23 cellular contexts compared by ENCODE assay signal in genomic region chr21:39209334-39209688, GRCh38. TPM values are rescaled to one million over a fixed set of nuclear protein-coding genes. Genes with fewer than 3 reads are reported as not detected.
DNase-seq lines count a peak whose midpoint lies in the region; ATAC-seq and TF ChIP-seq lines count a peak whose summit lies in the region.
"Had no signal": no experiment of that assay in that cellular context is flagged by ENCODE, and none has a peak within 500 bp of the region (broad histone marks: within the 10 kb centered on the region; RNA-seq: fewer than 3 reads in every experiment).

No MANE protein-coding gene starts in this region.

- no peak for TF ChIP-seq CTCF in cardiac muscle cell (IDR thresholded peaks at IDR 0.05; ENCODE audit: low read depth, low read length)
- TF ChIP-seq CTCF in hepatocyte (IDR thresholded peaks at IDR 0.05; ENCODE audit: poor library complexity): no peak

- 67% methylated on average over 2 of the region's 2 CpGs for WGBS in hepatocyte (ENCODE audit: low lambda C conversion rate, missing lambda C conversion rate)

- peaks cover 8% of the 10 kb centered on the region for H3K4me1 ChIP-seq in cardiac muscle cell (ENCODE audit: low read depth)
- H3K4me1 ChIP-seq in hepatocyte (ENCODE audit: insufficient read depth): peaks cover 6% of the 10 kb centered on the region
- H3K4me1 ChIP-seq: gastrocnemius medialis, testis, vagina had no signal

- in situ Hi-C loops in G401 (cut with HindIII; ENCODE audit: low sequenced_read_pairs): no loop called here

- H3K9me2 ChIP-seq in hepatocyte (replicated peaks; ENCODE audit: insufficient read depth): no peaks in the 10 kb centered on the region

- intact Hi-C loops in left ventricle myocardium superior (cut with micrococcal nuclease): no loop called here

- H3K36me3 ChIP-seq in cardiac muscle cell (peaks cover 48% of the 10 kb centered on the region), SK-N-MC (ENCODE audit: insufficient read depth, low read length) (peaks cover 77% of the 10 kb centered on the region), hepatocyte (replicated peaks; ENCODE audit: insufficient read depth, low read depth) (no peaks in the 10 kb centered on the region)

- H3K79me2 ChIP-seq in hepatocyte: peaks cover 3% of the 10 kb centered on the region

- H3K27me3 ChIP-seq in cardiac muscle cell: no peaks in the 10 kb centered on the region
- H3K27me3 ChIP-seq in hepatocyte: no peaks in the 10 kb centered on the region
- H3K27me3 ChIP-seq: gastrocnemius medialis, testis, vagina had no signal

- no peak overlapping the region for H3K9ac ChIP-seq in SK-N-MC (ENCODE audit: insufficient read length)
- H3K9ac ChIP-seq: KMS-11 had no signal

- ATAC-seq in left ventricle myocardium superior (no peak), HG02798 (IDR thresholded peaks at IDR 0.05; ENCODE audit: poor library complexity, unreplicated experiment) (no peak)
- ATAC-seq: gastrocnemius medialis; left lobe of liver; stimulated activated naive B cell treated with anti-CD40 and anti-IgM and Interleukin-4, amounts not matched to agents 10 μg/mL and 1 μg/mL and 100 μg/mL, for 72 hours had no signal

- peak overlapping the region; percentile 10 for H3K4me2 ChIP-seq in hepatocyte
- H3K4me2 ChIP-seq: KMS-11 had no signal

- no peaks in the 10 kb centered on the region for H4K20me1 ChIP-seq in hepatocyte (ENCODE audit: insufficient read depth, poor library complexity, severe bottlenecking)

- DNase-seq in cardiac muscle cell (ENCODE audit: low read depth in 1 of 2, low spot score in 1 of 2) (no peak), left ventricle myocardium superior (no peak), SK-N-MC (ENCODE audit: low read depth, low spot score) (no peak), hepatocyte (ENCODE audit: low spot score) (no peak), NCI-H2227 (lab: John Stamatoyannopoulos, UW; ENCODE audit: unreplicated experiment) (no peak), G401 (ENCODE audit: low spot score) (no peak)
- DNase-seq: amygdala; DMS 273 treated with DMSO at 0.1 percent for 48 hours; gastrocnemius medialis; HFFc6; hippocampal formation; immature natural killer cell; NCI-H1436 treated with DMSO at 0.1 percent for 48 hours; NCI-H526 treated with DMSO at 0.1 percent for 48 hours; right cardiac atrium; stimulated activated CD4-positive, alpha-beta T cell treated with anti-CD3 and anti-CD28 coated beads, Interleukin-4, amount 100 ng/mL, for 1 hour; stimulated activated naive B cell treated with anti-CD40 and anti-IgM and Interleukin-4, amounts not matched to agents 10 μg/mL and 1 μg/mL and 100 μg/mL, for 72 hours; testis had no signal

- H3K27ac ChIP-seq in cardiac muscle cell: peak overlapping the region; percentile 9
- H3K27ac ChIP-seq in SK-N-MC: peak overlapping the region; percentile 12; the same call in 1 of the 2 replicates
- peak overlapping the region; percentile 78 for H3K27ac ChIP-seq in hepatocyte
- H3K27ac ChIP-seq: C4-2B, gastrocnemius medialis, KMS-11, testis, vagina had no signal

- H3K9me3 ChIP-seq in cardiac muscle cell (ENCODE audit: low read depth) (no peaks in the 10 kb centered on the region), SK-N-MC (ENCODE audit: low read depth, low read length) (no peaks in the 10 kb centered on the region), hepatocyte (ENCODE audit: low read depth) (no peaks in the 10 kb centered on the region)
- H3K9me3 ChIP-seq: gastrocnemius medialis, testis, vagina had no signal

- no peak overlapping the region for H2AFZ ChIP-seq in hepatocyte

- H3K4me3 ChIP-seq in cardiac muscle cell (no peak overlapping the region), SK-N-MC (no peak overlapping the region), hepatocyte (no peak overlapping the region)
- H3K4me3 ChIP-seq: gastrocnemius medialis, testis, vagina had no signal

RNA-seq across cellular contexts. Expression of gene PSMG1, which starts 26.1 kb away (rescaled TPM):
- total RNA-seq in cardiac muscle cell (20.7 and 24.5 TPM in 2 replicates), left ventricle myocardium superior (19.5 TPM), hepatocyte (43.3 and 46.2 TPM in 2 replicates)
- polyA plus RNA-seq in cardiac muscle cell (48.3 and 58.4 TPM in 2 replicates), hepatocyte (81.4 and 99.0 TPM in 2 replicates)
- 159 and 188 TPM in 2 replicates for total RNA-seq in G401 (2014; rRNA removed; shearing (Covaris generic))

Comparison
In these comparisons a context has a peak if more than half of its experiments do, and no peak if none do; other contexts are left out.
1. H3K27ac ChIP-seq: peak in every context shown above with its lines; median percentile 78 in hepatocyte; 12 in SK-N-MC; 9 in cardiac muscle cell.